In the genomic region with DNA sequence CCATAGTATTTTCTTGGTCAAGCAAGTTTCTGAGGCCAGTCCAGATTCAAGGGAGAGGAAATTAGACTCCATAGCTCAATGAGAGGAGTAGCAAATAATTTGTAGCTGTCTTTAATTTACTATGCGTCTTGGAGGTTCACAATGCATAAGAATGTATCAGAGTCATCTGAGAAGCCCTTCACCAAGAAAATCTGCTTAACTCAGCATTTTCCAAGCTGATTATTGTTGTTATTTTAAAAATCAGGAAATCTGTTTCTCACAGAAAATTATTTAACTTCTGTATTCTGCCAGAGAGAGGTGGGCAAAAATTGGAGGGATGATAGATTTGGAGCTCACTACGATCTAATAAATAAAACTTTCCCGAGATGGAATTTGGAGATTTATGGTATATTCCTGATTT, we compare ENCODE assay signal across 3 cellular contexts.
A peak's percentile ranks its signal among the peaks of the same experiment; 100 is the strongest.
TF ChIP-seq lines count a peak whose summit lies in the region.

No MANE protein-coding gene starts in this region.

TF ChIP-seq in A549, 52 proteins besides CTCF, POLR2A, EP300 and RAD21:
- TF ChIP-seq ZC3H11A (IDR thresholded peaks at IDR 0.05) (no peak), MAFK (IDR thresholded peaks at IDR 0.05; ENCODE audit: partially characterized antibody) (peak; percentile 94)
TF ChIP-seq in A549: peak in this region for 1.

TF ChIP-seq in IMR-90, 13 proteins besides CTCF, POLR2A, EP300 and RAD21:
- TF ChIP-seq MAFK (IDR thresholded peaks at IDR 0.05; ENCODE audit: low read depth, low read length): peak; percentile 97
- no peak for TF ChIP-seq RFX5 (IDR thresholded peaks at IDR 0.05; ENCODE audit: low read depth, low read length)

TF ChIP-seq in H1, 55 proteins besides CTCF, POLR2A, EP300 and RAD21:
- TF ChIP-seq BRCA1 (IDR thresholded peaks at IDR 0.05; ENCODE audit: low read depth, low read length): no peak
- TF ChIP-seq MAFK (IDR thresholded peaks at IDR 0.05; ENCODE audit: low read depth, low read length): peak; percentile 69
